Comparison of ENCODE assay signal across 8 cellular contexts in the genomic region with DNA sequence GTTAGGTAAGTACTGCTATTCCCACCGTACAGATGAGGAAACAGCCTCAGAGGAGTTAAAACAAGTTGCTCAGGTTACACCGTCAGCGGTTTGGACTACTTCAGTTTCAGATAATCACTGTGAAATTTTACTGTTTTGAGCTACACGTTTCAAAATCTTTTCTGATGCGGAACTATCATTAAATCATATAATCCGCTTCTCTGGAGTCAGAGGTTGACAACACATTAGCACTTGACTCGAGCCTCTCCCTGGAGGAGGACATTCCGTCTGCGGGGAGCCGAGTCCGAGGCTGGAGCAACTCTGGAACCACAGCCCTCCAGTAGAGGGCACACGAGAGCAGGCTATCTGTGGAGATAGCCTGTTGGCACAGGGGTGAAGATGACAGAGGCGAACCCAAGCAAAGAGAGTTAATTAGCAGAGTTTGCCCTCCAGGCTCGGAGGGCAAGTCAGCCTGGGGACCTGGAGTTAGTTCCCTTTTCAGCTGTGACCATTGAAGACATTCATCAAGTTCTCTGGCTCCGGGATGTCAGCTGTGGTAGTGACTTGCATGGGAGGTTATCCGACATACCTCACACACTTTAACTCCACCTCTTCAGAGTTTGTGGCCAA.
DNase-seq lines count a peak whose midpoint lies in the region; ATAC-seq and TF ChIP-seq lines count a peak whose summit lies in the region.

No MANE protein-coding gene starts in this region.

- H3K36me3 ChIP-seq in endodermal cell (ENCODE audit: control insufficient read depth, insufficient read depth, low read length), result peaks cover 8% of the 10 kb centered on the region

- peaks cover 8% of the 10 kb centered on the region for H3K36me3 Mint-ChIP-seq in endodermal cell (ENCODE audit: low read depth)

- no peak overlapping the region for H3K4me3 ChIP-seq in endodermal cell (ENCODE audit: low read length)

- no peak overlapping the region for H3K4me3 Mint-ChIP-seq in endodermal cell

- peaks cover 24% of the 10 kb centered on the region for H3K4me1 ChIP-seq in endodermal cell (ENCODE audit: control insufficient read depth, insufficient read depth, low read length)

- H3K9me3 ChIP-seq in endodermal cell (ENCODE audit: control insufficient read depth, low read length), result no peaks in the 10 kb centered on the region

- peak; percentile 99 for TF ChIP-seq CTCF in endodermal cell (conservative IDR thresholded peaks at IDR 0.05)

- H3K27ac ChIP-seq in endodermal cell (ENCODE audit: low read depth, low read length), result no peak overlapping the region

- peak; percentile 80 for DNase-seq in CD1c-positive myeloid dendritic cell (ENCODE audit: extremely low spot score)
- peak; percentile 53 for DNase-seq in GM19238 (ENCODE audit: insufficient read length, low spot score)
- DNase-seq in NOMO-1 (lab: John Stamatoyannopoulos, UW; ENCODE audit: unreplicated experiment in 2 of 2), result peak; percentile 91 to 98
- DNase-seq in activated CD8-positive, alpha-beta memory T cell treated with anti-CD3 and anti-CD28 coated beads for 4 hours (ENCODE audit: low read depth in 2 of 2), result peak; percentile 25 to 52
- peak; percentile 98 for DNase-seq in endodermal cell
- peak; percentile 64 for DNase-seq in middle frontal gyrus (ENCODE audit: extremely low spot score, low spot score)
- peak; percentile 88 for DNase-seq in stimulated activated CD8-positive, alpha-beta memory T cell treated with anti-CD3 and anti-CD28 coated beads, Interleukin-4, amount 100 ng/mL, for 48 hours

- 21 to 24% methylated on average over 12 to 15 of the region's 16 CpGs for WGBS in endodermal cell (ENCODE audit: insufficient coverage in 1 of 2, insufficient read length in 1 of 2), 2 experiments

- no peak overlapping the region for H3K9ac ChIP-seq in endodermal cell (ENCODE audit: extremely low read depth, low read length, poor library complexity, severe bottlenecking)

- H3K9me3 Mint-ChIP-seq in endodermal cell, result no peaks in the 10 kb centered on the region

- peak; percentile 78 for ATAC-seq in HG03432 (IDR thresholded peaks at IDR 0.05; ENCODE audit: unreplicated experiment)

- H3K27me3 Mint-ChIP-seq in endodermal cell (ENCODE audit: insufficient read depth), result no peaks in the 10 kb centered on the region

- no peaks in the 10 kb centered on the region for H3K27me3 ChIP-seq in endodermal cell (ENCODE audit: control insufficient read depth, insufficient read depth, low read length, poor library complexity, severe bottlenecking)

- peaks cover 54% of the 10 kb centered on the region for H3K4me1 Mint-ChIP-seq in endodermal cell

- peak overlapping the region; percentile 91 for H3K27ac Mint-ChIP-seq in endodermal cell

Comparison
In these comparisons a context has a peak if more than half of its experiments do, and no peak if none do; other contexts are left out.
1. DNase-seq: peak in every context shown above with its lines; median percentile 98 in endodermal cell; 94 in NOMO-1; 88 in stimulated activated CD8-positive, alpha-beta memory T cell treated with anti-CD3 and anti-CD28 coated beads, Interleukin-4, amount 100 ng/mL, for 48 hours; 80 in CD1c-positive myeloid dendritic cell; 64 in middle frontal gyrus; 53 in GM19238; 38 in activated CD8-positive, alpha-beta memory T cell treated with anti-CD3 and anti-CD28 coated beads for 4 hours.